8 cellular contexts compared by ENCODE assay signal in genomic region chr21:46458315-46459023, GRCh38. TPM values are rescaled to one million over a fixed set of nuclear protein-coding genes. Genes with fewer than 3 reads are reported as not detected.
DNase-seq lines count a peak whose midpoint lies in the region; ATAC-seq, FAIRE-seq and TF ChIP-seq lines count a peak whose summit lies in the region.

A gene with protein sequence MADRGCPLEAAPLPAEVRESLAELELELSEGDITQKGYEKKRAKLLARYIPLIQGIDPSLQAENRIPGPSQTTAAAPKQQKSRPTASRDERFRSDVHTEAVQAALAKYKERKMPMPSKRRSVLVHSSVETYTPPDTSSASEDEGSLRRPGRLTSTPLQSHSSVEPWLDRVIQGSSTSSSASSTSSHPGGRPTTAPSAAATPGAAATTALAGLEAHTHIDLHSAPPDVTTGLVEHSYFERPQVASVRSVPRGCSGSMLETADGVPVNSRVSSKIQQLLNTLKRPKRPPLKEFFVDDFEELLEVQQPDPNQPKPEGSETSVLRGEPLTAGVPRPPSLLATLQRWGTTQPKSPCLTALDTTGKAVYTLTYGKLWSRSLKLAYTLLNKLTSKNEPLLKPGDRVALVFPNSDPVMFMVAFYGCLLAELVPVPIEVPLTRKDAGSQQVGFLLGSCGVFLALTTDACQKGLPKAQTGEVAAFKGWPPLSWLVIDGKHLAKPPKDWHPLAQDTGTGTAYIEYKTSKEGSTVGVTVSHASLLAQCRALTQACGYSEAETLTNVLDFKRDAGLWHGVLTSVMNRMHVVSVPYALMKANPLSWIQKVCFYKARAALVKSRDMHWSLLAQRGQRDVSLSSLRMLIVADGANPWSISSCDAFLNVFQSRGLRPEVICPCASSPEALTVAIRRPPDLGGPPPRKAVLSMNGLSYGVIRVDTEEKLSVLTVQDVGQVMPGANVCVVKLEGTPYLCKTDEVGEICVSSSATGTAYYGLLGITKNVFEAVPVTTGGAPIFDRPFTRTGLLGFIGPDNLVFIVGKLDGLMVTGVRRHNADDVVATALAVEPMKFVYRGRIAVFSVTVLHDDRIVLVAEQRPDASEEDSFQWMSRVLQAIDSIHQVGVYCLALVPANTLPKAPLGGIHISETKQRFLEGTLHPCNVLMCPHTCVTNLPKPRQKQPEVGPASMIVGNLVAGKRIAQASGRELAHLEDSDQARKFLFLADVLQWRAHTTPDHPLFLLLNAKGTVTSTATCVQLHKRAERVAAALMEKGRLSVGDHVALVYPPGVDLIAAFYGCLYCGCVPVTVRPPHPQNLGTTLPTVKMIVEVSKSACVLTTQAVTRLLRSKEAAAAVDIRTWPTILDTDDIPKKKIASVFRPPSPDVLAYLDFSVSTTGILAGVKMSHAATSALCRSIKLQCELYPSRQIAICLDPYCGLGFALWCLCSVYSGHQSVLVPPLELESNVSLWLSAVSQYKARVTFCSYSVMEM (N-terminal part only) (plus strand): TSS chr21:46458891. CDS start chr21:46459132, 241 bp downstream.

- WGBS in psoas muscle, 3 donors: 0 to 1% (median 0%) methylated on average over 61 to 91 of the region's 91 CpGs
- under 1% methylated on average over 91 of the region's 91 CpGs for WGBS in urinary bladder

- intact Hi-C loops in T-helper 2 cell treated with Interferon-gamma antibody and Interleukin-4, amounts not matched to agents 100 ng/mL and 5 ng/mL, for 36 hours (cut with micrococcal nuclease): loop anchor here (1.0 to 5.0 kb wide), 5 partner anchors 99 to 231 kb away; partner anchors contain the start of genes LSS, PCNT and YBEY
- intact Hi-C loops in psoas muscle (cut with DNase I): no loop called here

- peaks cover 0 to 69% of the 10 kb centered on the region in 2 donors for H3K4me1 ChIP-seq in right atrium auricular region
- peaks cover 51% of the 10 kb centered on the region for H3K4me1 ChIP-seq in psoas muscle
- H3K4me1 ChIP-seq in urinary bladder (ENCODE audit: insufficient read depth): no peaks in the 10 kb centered on the region

- DNase-seq in GM18507 (ENCODE audit: extremely low spot score, insufficient read length, low read depth) (peak; percentile 99), NCI-H1930 (lab: John Stamatoyannopoulos, UW) (peak; percentile 90 to 96), anterior cingulate cortex (lab: John Stamatoyannopoulos, UW) (peak; percentile 47 to 97 (median 94)), right atrium auricular region (ENCODE audit: low spot score) (peak; percentile 96), psoas muscle (peak; percentile 97 to 99)

- H3K27ac ChIP-seq in right atrium auricular region (peak within 1 kb of the TSS; percentile 94), psoas muscle (peak within 1 kb of the TSS; percentile 85), urinary bladder (ENCODE audit: low read depth) (peak within 1 kb of the TSS; percentile 80)

- H3K36me3 ChIP-seq in right atrium auricular region (no peaks in the 10 kb centered on the region), psoas muscle (ENCODE audit: insufficient read depth in 1 of 2, low read depth in 1 of 2) (peaks cover 0 to 12% of the 10 kb centered on the region in 2 donors), urinary bladder (ENCODE audit: insufficient read depth) (no peaks in the 10 kb centered on the region)

- TF ChIP-seq CTCF in right atrium auricular region (IDR thresholded peaks at IDR 0.05): no peak
- no peak for TF ChIP-seq CTCF in psoas muscle (IDR thresholded peaks at IDR 0.05)

- H3K27me3 ChIP-seq in right atrium auricular region (no peaks in the 10 kb centered on the region), psoas muscle (ENCODE audit: insufficient read depth in 3 of 3, low read length in 2 of 3) (no peaks in the 10 kb centered on the region)

- peak; percentile 85 for ATAC-seq in HG02973 (IDR thresholded peaks at IDR 0.05; ENCODE audit: unreplicated experiment)
- peak; percentile 88 to 95 (median 92) for ATAC-seq in psoas muscle

- H3K4me3 ChIP-seq in right atrium auricular region: peak within 1 kb of the TSS; percentile 95 to 100
- H3K4me3 ChIP-seq in psoas muscle: peak within 1 kb of the TSS; percentile 92
- H3K4me3 ChIP-seq in urinary bladder (ENCODE audit: low read depth, low read length): peak within 1 kb of the TSS; percentile 94

- peak; percentile 91 for FAIRE-seq in GM18507 (lab: Jason Lieb, UNC)

- H3K9me3 ChIP-seq in right atrium auricular region (no peaks in the 10 kb centered on the region), psoas muscle (no peaks in the 10 kb centered on the region)

RNA-seq across cellular contexts. Expression of the gene that starts here (rescaled TPM):
- total RNA-seq in T-helper 2 cell treated with Interferon-gamma antibody and Interleukin-4, amounts not matched to agents 100 ng/mL and 5 ng/mL, for 36 hours: 47.4 and 47.6 TPM in 2 replicates
- total RNA-seq in right atrium auricular region (10 to 100 TPM; 18.1 to 25.9 TPM), psoas muscle (10 to 100 TPM in 3 of 4 donors, 1 to 10 TPM in 1; 8.9 to 12.2 (median 11.7) TPM), urinary bladder (44.8 TPM)
- polyA plus RNA-seq in psoas muscle (10 to 100 TPM in 1 of 3 donors, 1 to 10 TPM in 2; 7.3 to 11.0 (median 9.2) TPM), urinary bladder (18.2 TPM)

Comparison
In these comparisons a context has a peak if more than half of its experiments do, and no peak if none do; other contexts are left out.
1. Peak in every context shown above with its lines: DNase-seq, ATAC-seq, H3K4me3 ChIP-seq and H3K27ac ChIP-seq.